In the genomic region with DNA sequence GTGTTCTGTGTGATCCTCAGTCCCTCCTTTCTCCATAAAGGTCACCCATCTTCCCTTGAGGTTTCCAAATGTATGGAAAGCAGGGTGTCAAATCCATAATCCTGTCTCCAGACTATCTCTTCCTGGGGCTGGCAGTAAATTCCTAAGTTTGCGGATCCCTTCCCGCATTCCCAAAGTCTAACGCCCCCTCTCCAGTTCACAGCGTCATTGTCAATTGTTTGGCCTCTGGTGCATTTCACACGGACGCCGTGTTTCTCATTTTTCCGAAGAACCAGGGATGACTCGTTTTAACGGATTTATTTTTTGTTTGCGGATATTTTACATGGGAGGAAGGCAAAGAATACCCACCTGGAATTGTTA, we compare ENCODE assay signal across 9 cellular contexts. TPM values are rescaled to one million over a fixed set of nuclear protein-coding genes. Genes with fewer than 3 reads are reported as not detected.
DNase-seq lines count a peak whose midpoint lies in the region; ATAC-seq and TF ChIP-seq lines count a peak whose summit lies in the region.
"Had no signal": no experiment of that assay in that cellular context is flagged by ENCODE, and none has a peak within 500 bp of the region (broad histone marks: within the 10 kb centered on the region; RNA-seq: fewer than 3 reads in every experiment).

No MANE protein-coding gene starts in this region.

- no peak overlapping the region for H3K9ac ChIP-seq in fibroblast of lung (ENCODE audit: insufficient read depth, low read length)

- ATAC-seq in CD4-positive, CD25-positive, alpha-beta regulatory T cell (ENCODE audit: low read depth in 2 of 2), result no peak
- no peak for ATAC-seq in HG03378 (IDR thresholded peaks at IDR 0.05; ENCODE audit: unreplicated experiment)

- H2AFZ ChIP-seq in fibroblast of lung (ENCODE audit: low read length), result no peak overlapping the region

- 7% methylated on average over 11 of the region's 11 CpGs for WGBS in prostate gland

- H3K27ac ChIP-seq in CD4-positive, CD25-positive, alpha-beta regulatory T cell (ENCODE audit: insufficient read depth, low read length, poor library complexity, severe bottlenecking), result no peak overlapping the region
- H3K27ac ChIP-seq in WERI-Rb-1 (peak overlapping the region; percentile 83), fibroblast of lung (ENCODE audit: insufficient read depth, low read length) (no peak overlapping the region), prostate gland (peak overlapping the region; percentile 85 to 90)

- no peaks in the 10 kb centered on the region for H3K79me2 ChIP-seq in fibroblast of lung (ENCODE audit: control insufficient read depth, insufficient read depth, low read length)

- H3K36me3 Mint-ChIP-seq in CD4-positive, CD25-positive, alpha-beta regulatory T cell, result peaks cover 16% of the 10 kb centered on the region

- H3K4me1 ChIP-seq in CD4-positive, CD25-positive, alpha-beta regulatory T cell (ENCODE audit: control insufficient read depth, insufficient read depth, low read length, poor library complexity, severe bottlenecking), result peaks cover 6% of the 10 kb centered on the region
- H3K4me1 ChIP-seq in fibroblast of lung (ENCODE audit: control insufficient read depth, extremely low read depth, insufficient read depth, low read length), result no peaks in the 10 kb centered on the region
- H3K4me1 ChIP-seq in prostate gland (replicated peaks), result no peaks in the 10 kb centered on the region

- peaks cover 6% of the 10 kb centered on the region for H3K36me3 ChIP-seq in CD4-positive, CD25-positive, alpha-beta regulatory T cell (ENCODE audit: control insufficient read depth, insufficient read depth, low read length)
- peaks cover 6% of the 10 kb centered on the region for H3K36me3 ChIP-seq in WERI-Rb-1
- no peaks in the 10 kb centered on the region for H3K36me3 ChIP-seq in fibroblast of lung (ENCODE audit: control insufficient read depth, insufficient read depth, low read length)
- H3K36me3 ChIP-seq in prostate gland, result no peaks in the 10 kb centered on the region

- peaks cover 41 to 93% of the 10 kb centered on the region in 2 experiments for H3K9me3 ChIP-seq in CD4-positive, CD25-positive, alpha-beta regulatory T cell (ENCODE audit: control insufficient read depth in 2 of 2, low read length in 2 of 2)
- H3K9me3 ChIP-seq in WERI-Rb-1 (ENCODE audit: severe bottlenecking) (peaks cover 6% of the 10 kb centered on the region), fibroblast of lung (ENCODE audit: control insufficient read depth, insufficient read depth, low read depth, low read length) (peaks cover 2% of the 10 kb centered on the region), prostate gland (no peaks in the 10 kb centered on the region)

- peak overlapping the region; percentile 51 for H3K4me2 ChIP-seq in fibroblast of lung (ENCODE audit: extremely low read depth, insufficient read depth, low read length)

- intact Hi-C loops in prostate gland (cut with DNase I), result no loop called here

- peak; percentile 4; the same call in 1 of the 2 replicates for TF ChIP-seq CTCF in WERI-Rb-1 (IDR thresholded peaks at IDR 0.05; ENCODE audit: low read depth, low read length)
- TF ChIP-seq CTCF in fibroblast of lung (conservative IDR thresholded peaks at IDR 0.05 in 1 of 2, IDR thresholded peaks at IDR 0.05 in 1 of 2; ENCODE audit: low read depth in 1 of 2, low read length in 2 of 2), result no peak
- no peak for TF ChIP-seq CTCF in prostate gland (IDR thresholded peaks at IDR 0.05)

- peak overlapping the region; percentile 21 to 83 (median 75) for H3K4me3 Mint-ChIP-seq in CD4-positive, CD25-positive, alpha-beta regulatory T cell

- H3K27me3 Mint-ChIP-seq in CD4-positive, CD25-positive, alpha-beta regulatory T cell, result no peaks in the 10 kb centered on the region

- H3K4me1 Mint-ChIP-seq in CD4-positive, CD25-positive, alpha-beta regulatory T cell, result peaks cover 0 to 21% (median 5%) of the 10 kb centered on the region in 4 donors

- H3K4me3 ChIP-seq in CD4-positive, CD25-positive, alpha-beta regulatory T cell (ENCODE audit: low read depth, low read length), result peak overlapping the region; percentile 32
- peak overlapping the region; percentile 95 for H3K4me3 ChIP-seq in WERI-Rb-1 (ENCODE audit: low read depth, low read length)
- peak overlapping the region; percentile 24 to 72 (median 26) for H3K4me3 ChIP-seq in fibroblast of lung (replicated peaks in 1 of 4; ENCODE audit: control extremely low read depth in 1 of 4, insufficient read depth in 1 of 4, low read depth in 3 of 4, low read length in 4 of 4)
- H3K4me3 ChIP-seq in prostate gland, result peak overlapping the region; percentile 62 to 91

- no peaks in the 10 kb centered on the region for H3K27me3 ChIP-seq in CD4-positive, CD25-positive, alpha-beta regulatory T cell (ENCODE audit: control insufficient read depth, insufficient read depth, low read length)
- H3K27me3 ChIP-seq in WERI-Rb-1 (ENCODE audit: insufficient read depth, low read depth, severe bottlenecking) (no peaks in the 10 kb centered on the region), fibroblast of lung (ENCODE audit: control insufficient read depth, insufficient read depth, low read length) (no peaks in the 10 kb centered on the region), prostate gland (replicated peaks; ENCODE audit: insufficient read depth) (no peaks in the 10 kb centered on the region)

- H3K9me3 Mint-ChIP-seq in CD4-positive, CD25-positive, alpha-beta regulatory T cell, result peaks cover 0 to 62% (median 21%) of the 10 kb centered on the region in 7 donors

- no peak for TF ChIP-seq POLR2A in prostate gland (IDR thresholded peaks at IDR 0.05)

- H4K20me1 ChIP-seq in fibroblast of lung (ENCODE audit: control insufficient read depth, extremely low read depth, insufficient read depth, low read length), result no peaks in the 10 kb centered on the region

- H3K27ac Mint-ChIP-seq in CD4-positive, CD25-positive, alpha-beta regulatory T cell, result peak overlapping the region in 1 of 3 donors; percentile 24

- DNase-seq in CD4-positive, CD25-positive, alpha-beta regulatory T cell, result no peak
- DNase-seq in WERI-Rb-1, result peak; percentile 11
- peak in 1 of 2 donors; percentile 19 for DNase-seq in fibroblast of lung (ENCODE audit: low read depth in 2 of 2)
- DNase-seq in prostate gland (ENCODE audit: low spot score), result no peak
- no peak for DNase-seq in glomerular visceral epithelial cell (ENCODE audit: extremely low spot score)
- no peak for DNase-seq in GM19238 (ENCODE audit: insufficient read length, low spot score)
- DNase-seq in NCI-H187 treated with DMSO at 0.1 percent for 48 hours (lab: John Stamatoyannopoulos, UW), result no peak
- DNase-seq: NCI-H2227 treated with DMSO at 0.1 percent for 48 hours had no signal

RNA-seq across cellular contexts. Expression of a gene that starts 32.6 kb away (rescaled TPM):
- 32.2 TPM for total RNA-seq in CD4-positive, CD25-positive, alpha-beta regulatory T cell
- 10 to 100 TPM; 11.3 to 22.7 (median 16.8) TPM for polyA plus RNA-seq in CD4-positive, CD25-positive, alpha-beta regulatory T cell
- total RNA-seq in fibroblast of lung, result 7.7 and 9.2 TPM in 2 replicates
- 3.6 and 4.2 TPM in 2 replicates for polyA plus RNA-seq in fibroblast of lung
- polyA plus RNA-seq in fibroblast of lung (2012), result 2.3 and 2.4 TPM in 2 replicates
- 1.2 and 1.3 TPM in 2 replicates for polyA minus RNA-seq in fibroblast of lung (ENCODE audit: low replicate concordance)
- 10 to 100 TPM; 11.9 to 14.9 TPM for total RNA-seq in prostate gland

RNA-seq across cellular contexts. Expression of a gene that starts 38.9 kb away (rescaled TPM):
- total RNA-seq in CD4-positive, CD25-positive, alpha-beta regulatory T cell, result 2.7 TPM
- polyA plus RNA-seq in CD4-positive, CD25-positive, alpha-beta regulatory T cell, result 1 to 10 TPM in 2 of 4 donors, under 1 TPM in 2; 0.24 to 1.9 (median 0.91) TPM
- 7.7 and 15.0 TPM in 2 replicates for total RNA-seq in fibroblast of lung
- 3.1 and 3.7 TPM in 2 replicates for polyA plus RNA-seq in fibroblast of lung
- 2.2 and 3.0 TPM in 2 replicates for polyA plus RNA-seq in fibroblast of lung (2012)
- 3.3 TPM in 1 of 2 replicates, not detected in the other for polyA minus RNA-seq in fibroblast of lung (ENCODE audit: low replicate concordance)
- 10 to 100 TPM in 1 of 2 donors, 1 to 10 TPM in 1; 7.8 to 15.6 TPM for total RNA-seq in prostate gland

RNA-seq across cellular contexts. Expression of a gene that starts 55.3 kb away (rescaled TPM):
- total RNA-seq in CD4-positive, CD25-positive, alpha-beta regulatory T cell, result 2.4 TPM
- 1 to 10 TPM; 2.5 to 4.8 (median 3.1) TPM for polyA plus RNA-seq in CD4-positive, CD25-positive, alpha-beta regulatory T cell
- total RNA-seq in fibroblast of lung (4.6 and 8.6 TPM in 2 replicates), prostate gland (1 to 10 TPM in 1 of 2 donors, not detected in 1; 6.0 TPM)
- 2.6 and 3.3 TPM in 2 replicates for polyA plus RNA-seq in fibroblast of lung
- 3.1 and 3.3 TPM in 2 replicates for polyA plus RNA-seq in fibroblast of lung (2012)
- 0.79 and 3.9 TPM in 2 replicates for polyA minus RNA-seq in fibroblast of lung (ENCODE audit: low replicate concordance)

Comparison
In these comparisons a context has a peak if more than half of its experiments do, and no peak if none do; other contexts are left out.
1. H3K27ac ChIP-seq: peak in WERI-Rb-1 (single experiment) and prostate gland (2 of 2); none in CD4-positive, CD25-positive, alpha-beta regulatory T cell (single experiment) and fibroblast of lung (single experiment).
2. H3K4me3 ChIP-seq: peak in every context shown above with its lines; median percentile 95 in WERI-Rb-1; 76 in prostate gland; 32 in CD4-positive, CD25-positive, alpha-beta regulatory T cell; 26 in fibroblast of lung.